In genomic region chr10:18140149-18140956, GRCh38 we compare ENCODE assay signal across 8 cellular contexts. TPM values are rescaled to one million over a fixed set of nuclear protein-coding genes. Genes with fewer than 3 reads are reported as not detected.
A peak's percentile ranks its signal among the peaks of the same experiment; 100 is the strongest.
DNase-seq lines count a peak whose midpoint lies in the region; ATAC-seq, FAIRE-seq and TF ChIP-seq lines count a peak whose summit lies in the region.

Gene CACNB2, plus strand, starts transcription at chr10:18140424.

- no peak within 1 kb of the TSS for H2BK5ac ChIP-seq in trophoblast cell (ENCODE audit: low read depth, low read length, poor library complexity)

- peak within 1 kb of the TSS; percentile 99 for H3K4me2 ChIP-seq in trophoblast cell (ENCODE audit: low read length)

- H3K27me3 Mint-ChIP-seq in activated CD4-positive, alpha-beta memory T cell treated with anti-CD3 and anti-CD28 coated beads for 36 hours = peaks cover 31% of the 10 kb centered on the region
- peaks cover 32% of the 10 kb centered on the region for H3K27me3 Mint-ChIP-seq in activated CD4-positive, alpha-beta memory T cell treated with anti-CD3 and anti-CD28 coated beads, Interleukin-2, amount 10 ng/mL, durations not matched to agents 7 days and 5 days

- H3K9me3 ChIP-seq in adipocyte (ENCODE audit: control insufficient read depth, low read length) (no peaks in the 10 kb centered on the region), trophoblast cell (ENCODE audit: insufficient read depth, low read depth, low read length) (no peaks in the 10 kb centered on the region)

- no peaks in the 10 kb centered on the region for H3K27me3 ChIP-seq in adipocyte (replicated peaks; ENCODE audit: control insufficient read depth, insufficient read depth, low read length)
- peaks cover 6% of the 10 kb centered on the region for H3K27me3 ChIP-seq in trophoblast cell (ENCODE audit: insufficient read depth, low read length)

- CTCF ChIA-PET in activated CD4-positive, alpha-beta memory T cell treated with anti-CD3 and anti-CD28 coated beads for 36 hours (lab: Charles Lee) = no interaction called here
- CTCF ChIA-PET in activated CD4-positive, alpha-beta memory T cell treated with anti-CD3 and anti-CD28 coated beads, Interleukin-2, amount 10 ng/mL, durations not matched to agents 7 days and 5 days (lab: Charles Lee) = no interaction called here

- H3K36me3 ChIP-seq in adipocyte (ENCODE audit: control insufficient read depth, insufficient read depth, low read length, severe bottlenecking) = no peaks in the 10 kb centered on the region
- no peaks in the 10 kb centered on the region for H3K36me3 ChIP-seq in trophoblast cell (ENCODE audit: control insufficient read depth in 1 of 2, insufficient read depth in 2 of 2, low read length in 2 of 2)

- no peak within 1 kb of the TSS for H2AK5ac ChIP-seq in trophoblast cell (ENCODE audit: low read length)

- no peak within 1 kb of the TSS for H4K91ac ChIP-seq in trophoblast cell (ENCODE audit: low read depth, low read length)

- H2BK12ac ChIP-seq in trophoblast cell (ENCODE audit: low read length) = no peak within 1 kb of the TSS

- H3K79me1 ChIP-seq in trophoblast cell (ENCODE audit: low read length) = no peaks in the 10 kb centered on the region

- no peaks in the 10 kb centered on the region for H3K79me2 ChIP-seq in trophoblast cell (ENCODE audit: control insufficient read depth, insufficient read depth, low read length, poor library complexity)

- no peak within 1 kb of the TSS for H3K27ac Mint-ChIP-seq in activated CD4-positive, alpha-beta memory T cell treated with anti-CD3 and anti-CD28 coated beads for 36 hours
- H3K27ac Mint-ChIP-seq in activated CD4-positive, alpha-beta memory T cell treated with anti-CD3 and anti-CD28 coated beads, Interleukin-2, amount 10 ng/mL, durations not matched to agents 7 days and 5 days = no peak within 1 kb of the TSS

- no CpG with 5 or more reads among the region's 100 CpGs for WGBS in trophoblast cell (ENCODE audit: extremely low coverage, insufficient coverage, insufficient read length)

- intact Hi-C loops in activated CD4-positive, alpha-beta memory T cell treated with anti-CD3 and anti-CD28 coated beads for 36 hours (cut with micrococcal nuclease) = no loop called here
- intact Hi-C loops in left cardiac atrium (cut with DNase I) = loop anchor here in 1 of 2 donors (2.0 to 10.0 kb wide), 3 partner anchors 72 to 296 kb away; no protein-coding TSS in a partner anchor

- H3K23ac ChIP-seq in trophoblast cell (ENCODE audit: low read length) = no peak within 1 kb of the TSS

- POLR2A ChIA-PET in activated CD4-positive, alpha-beta memory T cell treated with anti-CD3 and anti-CD28 coated beads for 36 hours (lab: Charles Lee) = no interaction called here
- POLR2A ChIA-PET in activated CD4-positive, alpha-beta memory T cell treated with anti-CD3 and anti-CD28 coated beads, Interleukin-2, amount 10 ng/mL, durations not matched to agents 7 days and 5 days (lab: Charles Lee) = no interaction called here

- peaks cover 13% of the 10 kb centered on the region for H3K4me1 ChIP-seq in adipocyte (ENCODE audit: control insufficient read depth, insufficient read depth, low read length)
- peaks cover 7% of the 10 kb centered on the region in 2 experiments for H3K4me1 ChIP-seq in trophoblast cell (ENCODE audit: control insufficient read depth in 1 of 2, insufficient read depth in 2 of 2, low read length in 2 of 2)

- no peak within 1 kb of the TSS for H3K4ac ChIP-seq in trophoblast cell (ENCODE audit: low read depth, low read length)

- H3K4me1 Mint-ChIP-seq in activated CD4-positive, alpha-beta memory T cell treated with anti-CD3 and anti-CD28 coated beads for 36 hours (ENCODE audit: low read depth) = peaks cover 4% of the 10 kb centered on the region
- peaks cover 2% of the 10 kb centered on the region for H3K4me1 Mint-ChIP-seq in activated CD4-positive, alpha-beta memory T cell treated with anti-CD3 and anti-CD28 coated beads, Interleukin-2, amount 10 ng/mL, durations not matched to agents 7 days and 5 days

- no peaks in the 10 kb centered on the region for H3K36me3 Mint-ChIP-seq in activated CD4-positive, alpha-beta memory T cell treated with anti-CD3 and anti-CD28 coated beads for 36 hours
- no peaks in the 10 kb centered on the region for H3K36me3 Mint-ChIP-seq in activated CD4-positive, alpha-beta memory T cell treated with anti-CD3 and anti-CD28 coated beads, Interleukin-2, amount 10 ng/mL, durations not matched to agents 7 days and 5 days (ENCODE audit: low read depth)

- no peak for FAIRE-seq in GM12892 (lab: Jason Lieb, UNC)

- no peak for TF ChIP-seq POLR2A in GM12892 (IDR thresholded peaks at IDR 0.05; ENCODE audit: low read depth, low read length)

- peak within 1 kb of the TSS; percentile 27 for H3K18ac ChIP-seq in trophoblast cell (ENCODE audit: low read length)

- no peaks in the 10 kb centered on the region for H3K9me3 Mint-ChIP-seq in activated CD4-positive, alpha-beta memory T cell treated with anti-CD3 and anti-CD28 coated beads for 36 hours
- no peaks in the 10 kb centered on the region for H3K9me3 Mint-ChIP-seq in activated CD4-positive, alpha-beta memory T cell treated with anti-CD3 and anti-CD28 coated beads, Interleukin-2, amount 10 ng/mL, durations not matched to agents 7 days and 5 days

- DNase-seq in activated CD4-positive, alpha-beta memory T cell treated with anti-CD3 and anti-CD28 coated beads for 36 hours = peak; percentile 9
- no peak for DNase-seq in activated CD4-positive, alpha-beta memory T cell treated with anti-CD3 and anti-CD28 coated beads, Interleukin-2, amount 10 ng/mL, durations not matched to agents 7 days and 5 days
- peak; percentile 87 for DNase-seq in adipocyte (ENCODE audit: low read depth)
- peak; percentile 76 for DNase-seq in left cardiac atrium
- peak in 1 of 2 donors; percentile 42 for DNase-seq in trophoblast cell
- DNase-seq in 8988T = no peak
- no peak for DNase-seq in GM12892 (ENCODE audit: insufficient read length)

- no peak within 1 kb of the TSS for H3K27ac ChIP-seq in trophoblast cell (ENCODE audit: low read depth, low read length)

- H3K4me3 Mint-ChIP-seq in activated CD4-positive, alpha-beta memory T cell treated with anti-CD3 and anti-CD28 coated beads for 36 hours = no peak within 1 kb of the TSS
- no peak within 1 kb of the TSS for H3K4me3 Mint-ChIP-seq in activated CD4-positive, alpha-beta memory T cell treated with anti-CD3 and anti-CD28 coated beads, Interleukin-2, amount 10 ng/mL, durations not matched to agents 7 days and 5 days

- H3K4me3 ChIP-seq in adipocyte (ENCODE audit: low read length) (peak within 1 kb of the TSS; percentile 88), trophoblast cell (ENCODE audit: low read depth, low read length) (peak within 1 kb of the TSS; percentile 80)

- H3K14ac ChIP-seq in trophoblast cell (ENCODE audit: low read length) = peak within 1 kb of the TSS; percentile 19

- peak within 1 kb of the TSS; percentile 86 for H2AFZ ChIP-seq in trophoblast cell (ENCODE audit: insufficient read depth, low read length, poor library complexity)

- H3K9ac ChIP-seq in adipocyte (ENCODE audit: low read length) (peak within 1 kb of the TSS; percentile 87), trophoblast cell (ENCODE audit: low read length) (peak within 1 kb of the TSS; percentile 51)

- peak within 1 kb of the TSS; percentile 74 for H4K8ac ChIP-seq in trophoblast cell (ENCODE audit: low read depth, low read length)

- peak within 1 kb of the TSS; percentile 14 for H4K12ac ChIP-seq in trophoblast cell (ENCODE audit: low read depth, low read length)

- no peak within 1 kb of the TSS for H2BK120ac ChIP-seq in trophoblast cell (ENCODE audit: insufficient read depth, low read length, poor library complexity)

- ATAC-seq in left cardiac atrium = peak; percentile 85 to 87
- ATAC-seq in HG02763 (IDR thresholded peaks at IDR 0.05; ENCODE audit: unreplicated experiment) = no peak

RNA-seq across cellular contexts. Expression of gene CACNB2, which starts in this region (rescaled TPM):
- not detected for total RNA-seq in activated CD4-positive, alpha-beta memory T cell treated with anti-CD3 and anti-CD28 coated beads for 36 hours
- total RNA-seq in activated CD4-positive, alpha-beta memory T cell treated with anti-CD3 and anti-CD28 coated beads, Interleukin-2, amount 10 ng/mL, durations not matched to agents 7 days and 5 days = not detected
- total RNA-seq in left cardiac atrium = 10 to 100 TPM; 23.7 to 34.3 TPM
- 0.28 and 0.34 TPM in 2 replicates for polyA plus RNA-seq in trophoblast cell (2013)
- polyA plus RNA-seq in GM12892 (2012; ENCODE audit: missing spikeins) = 1.5 TPM

Comparison
In these comparisons a context has a peak if more than half of its experiments do, and no peak if none do; other contexts are left out.
1. RNA of gene CACNB2 (total RNA-seq): 23.7 to 34.3 TPM in left cardiac atrium; not detected in activated CD4-positive, alpha-beta memory T cell treated with anti-CD3 and anti-CD28 coated beads for 36 hours and not detected in activated CD4-positive, alpha-beta memory T cell treated with anti-CD3 and anti-CD28 coated beads, Interleukin-2, amount 10 ng/mL, durations not matched to agents 7 days and 5 days; every median in the first group is over 10 times any median in the second.
2. Peak in DNase-seq in activated CD4-positive, alpha-beta memory T cell treated with anti-CD3 and anti-CD28 coated beads for 36 hours; RNA of the gene not detected or under 1 TPM.
3. DNase-seq: peak in adipocyte (single experiment) and left cardiac atrium (single experiment); none in activated CD4-positive, alpha-beta memory T cell treated with anti-CD3 and anti-CD28 coated beads, Interleukin-2, amount 10 ng/mL, durations not matched to agents 7 days and 5 days (single experiment), 8988T (single experiment) and GM12892 (single experiment).